ENCODE assay signal across 19 cellular contexts in genomic region chr18:61876899-61877298, GRCh38.
"Had no signal": no experiment of that assay in that cellular context is flagged by ENCODE, and none has a peak within 500 bp of the region (broad histone marks: within the 10 kb centered on the region; RNA-seq: fewer than 3 reads in every experiment).

No MANE protein-coding gene starts in this region.

- H3K27ac ChIP-seq: brain microvascular endothelial cell, foreskin keratinocyte, sigmoid colon, SK-N-MC, spleen had no signal

- H3K27me3 ChIP-seq: brain microvascular endothelial cell, foreskin keratinocyte, sigmoid colon had no signal

- H3K4me1 Mint-ChIP-seq: activated CD8-positive, alpha-beta memory T cell treated with anti-CD3 and anti-CD28 coated beads, Interleukin-2, amount 10 ng/mL, durations not matched to agents 7 days and 5 days; stimulated activated naive CD8-positive, alpha-beta T cell treated with anti-CD3 and anti-CD28 coated beads, Interleukin-15, amount 100 ng/mL, for 72 hours; T-cell had no signal

- H3K4me3 Mint-ChIP-seq: activated CD8-positive, alpha-beta memory T cell treated with anti-CD3 and anti-CD28 coated beads, Interleukin-2, amount 10 ng/mL, durations not matched to agents 7 days and 5 days; activated T-cell treated with anti-CD3 and anti-CD28 coated beads, Interleukin-2, amount 50 U/mL, for 24 hours; effector memory CD8-positive, alpha-beta T cell; nephron progenitor cell; stimulated activated naive CD8-positive, alpha-beta T cell treated with anti-CD3 and anti-CD28 coated beads, Interleukin-15, amount 100 ng/mL, for 72 hours; T-cell had no signal

- H3K4me3 ChIP-seq: sigmoid colon, SK-N-MC, spleen had no signal

- H3K9me3 Mint-ChIP-seq: activated naive CD4-positive, alpha-beta T cell treated with anti-CD3 and anti-CD28 coated beads, Interleukin-2, amount 50 U/mL, for 72 hours; activated T-cell treated with anti-CD3 and anti-CD28 coated beads, Interleukin-2, amount 50 U/mL, for 24 hours; effector memory CD8-positive, alpha-beta T cell; stimulated activated naive CD8-positive, alpha-beta T cell treated with anti-CD3 and anti-CD28 coated beads, Interleukin-15, amount 100 ng/mL, for 72 hours; T-cell had no signal

- DNase-seq: activated CD4-positive, CD25-positive, alpha-beta regulatory T cell treated with anti-CD3 and anti-CD28 coated beads, Interleukin-2, amount 50 U/mL, for 72 hours; activated CD8-positive, alpha-beta memory T cell treated with anti-CD3 and anti-CD28 coated beads, Interleukin-2, amount 10 ng/mL, durations not matched to agents 7 days and 5 days; activated effector memory CD4-positive, alpha-beta T cell treated with Interleukin-2 at 50 U/mL for 16 hours; activated T-cell treated with anti-CD3 and anti-CD28 coated beads, Interleukin-2, amount 50 U/mL, for 24 hours; brain microvascular endothelial cell; effector memory CD8-positive, alpha-beta T cell; foreskin keratinocyte; kidney; left ventricle myocardium superior; mesenchymal stem cell; nephron progenitor cell; sigmoid colon; spleen; stimulated activated CD4-positive, alpha-beta T cell treated with anti-CD3 and anti-CD28 coated beads, Interleukin-1b, Interleukin-23, amount 100 ng/mL, for 48 hours; stimulated activated naive CD8-positive, alpha-beta T cell treated with anti-CD3 and anti-CD28 coated beads, Interleukin-15, amount 100 ng/mL, for 72 hours; T-cell; T-helper 9 cell had no signal

- H3K27ac Mint-ChIP-seq: activated CD8-positive, alpha-beta memory T cell treated with anti-CD3 and anti-CD28 coated beads, Interleukin-2, amount 10 ng/mL, durations not matched to agents 7 days and 5 days; activated naive CD4-positive, alpha-beta T cell treated with anti-CD3 and anti-CD28 coated beads, Interleukin-2, amount 50 U/mL, for 72 hours; activated T-cell treated with anti-CD3 and anti-CD28 coated beads, Interleukin-2, amount 50 U/mL, for 24 hours; effector memory CD8-positive, alpha-beta T cell; nephron progenitor cell; stimulated activated naive CD8-positive, alpha-beta T cell treated with anti-CD3 and anti-CD28 coated beads, Interleukin-15, amount 100 ng/mL, for 72 hours; T-cell had no signal

- H3K36me3 ChIP-seq: brain microvascular endothelial cell, sigmoid colon, spleen had no signal

- H3K36me3 Mint-ChIP-seq: activated CD8-positive, alpha-beta memory T cell treated with anti-CD3 and anti-CD28 coated beads, Interleukin-2, amount 10 ng/mL, durations not matched to agents 7 days and 5 days; activated naive CD4-positive, alpha-beta T cell treated with anti-CD3 and anti-CD28 coated beads, Interleukin-2, amount 50 U/mL, for 72 hours; T-cell had no signal

- ATAC-seq: activated CD8-positive, alpha-beta memory T cell treated with anti-CD3 and anti-CD28 coated beads, Interleukin-2, amount 10 ng/mL, durations not matched to agents 7 days and 5 days; activated naive CD4-positive, alpha-beta T cell treated with anti-CD3 and anti-CD28 coated beads, Interleukin-2, amount 50 U/mL, for 72 hours; effector memory CD8-positive, alpha-beta T cell; foreskin keratinocyte; left ventricle myocardium superior; stimulated activated naive CD8-positive, alpha-beta T cell treated with anti-CD3 and anti-CD28 coated beads, Interleukin-15, amount 100 ng/mL, for 72 hours; T-cell had no signal

- H3K4me1 ChIP-seq: foreskin keratinocyte, sigmoid colon, spleen had no signal

- H3K9me3 ChIP-seq: sigmoid colon, spleen had no signal
